Comparison of ENCODE assay signal across 2 cellular contexts in genomic region chr11:10268746-10269487, GRCh38.
TF ChIP-seq lines count a peak whose summit lies in the region.

No MANE protein-coding gene starts in this region.

TF ChIP-seq in GM23338, 12 proteins besides CTCF, POLR2A, EP300 and RAD21:
- no peak for TF ChIP-seq NANOG (IDR thresholded peaks at IDR 0.05; ENCODE audit: borderline replicate concordance)
- no peak for TF ChIP-seq ETS1 (IDR thresholded peaks at IDR 0.05)
- no peak for TF ChIP-seq EZH2 (IDR thresholded peaks at IDR 0.05; ENCODE audit: low read depth, unreplicated experiment)
- no peak for TF ChIP-seq EZH2phosphoT487 (IDR thresholded peaks at IDR 0.05; ENCODE audit: unreplicated experiment)
- no peak for TF ChIP-seq ZNF331 (CRISPR knock-in tag; IDR thresholded peaks at IDR 0.05; ENCODE audit: low read depth)
- no peak for TF ChIP-seq ZNF114 (CRISPR knock-in tag; IDR thresholded peaks at IDR 0.05)
- no peak for TF ChIP-seq STAT1 (IDR thresholded peaks at IDR 0.05; ENCODE audit: unreplicated experiment)
- no peak for TF ChIP-seq POLR2AphosphoS5 (IDR thresholded peaks at IDR 0.05; ENCODE audit: low read depth)
- no peak for TF ChIP-seq ZNF462 (CRISPR knock-in tag; IDR thresholded peaks at IDR 0.05)
- TF ChIP-seq REST (IDR thresholded peaks at IDR 0.05; ENCODE audit: unreplicated experiment), result no peak
- no peak for TF ChIP-seq JUNB (IDR thresholded peaks at IDR 0.05; ENCODE audit: unreplicated experiment)

TF ChIP-seq in H1, 55 proteins besides CTCF, POLR2A, EP300 and RAD21:
- TF ChIP-seq ATF2 (IDR thresholded peaks at IDR 0.05; ENCODE audit: low read length) (no peak), CHD2 (IDR thresholded peaks at IDR 0.05; ENCODE audit: low read length) (no peak), BRCA1 (IDR thresholded peaks at IDR 0.05; ENCODE audit: low read depth, low read length) (no peak), SIN3A (conservative IDR thresholded peaks at IDR 0.05 in 1 of 2, IDR thresholded peaks at IDR 0.05 in 1 of 2; ENCODE audit: low read depth in 1 of 2, low read length in 2 of 2) (no peak), ZNF274 (IDR thresholded peaks at IDR 0.05; ENCODE audit: borderline replicate concordance, extremely low read depth, low read length) (no peak)
